Comparison of ENCODE assay signal across 21 cellular contexts in genomic region chr12:13503094-13503835, GRCh38.
"Had no signal": no experiment of that assay in that cellular context is flagged by ENCODE, and none has a peak within 500 bp of the region (broad histone marks: within the 10 kb centered on the region; RNA-seq: fewer than 3 reads in every experiment).

No MANE protein-coding gene starts in this region.

- H3K36me3 ChIP-seq: gastrocnemius medialis, heart left ventricle, lower lobe of right lung, tibial artery, uterus had no signal

- H3K27me3 ChIP-seq: body of pancreas, gastrocnemius medialis, uterus had no signal

- H3K27ac ChIP-seq: body of pancreas, gastrocnemius medialis, heart left ventricle, lower lobe of right lung, tibial artery, uterus had no signal

- H3K9me3 ChIP-seq: body of pancreas, gastrocnemius medialis, heart left ventricle, lower lobe of right lung, tibial artery, uterus had no signal

- H3K4me1 ChIP-seq: body of pancreas, gastrocnemius medialis, lower lobe of right lung, tibial artery, uterus had no signal

- ATAC-seq: activated CD4-positive, alpha-beta T cell treated with anti-CD3 and anti-CD28 coated beads for 36 hours; body of pancreas; gastrocnemius medialis; heart left ventricle; left lobe of liver; lower lobe of right lung; natural killer cell; T-helper 17 cell had no signal

- DNase-seq: activated B cell treated with CpG ODN at 0.5 μM for 24 hours; activated CD4-positive, alpha-beta T cell treated with anti-CD3 and anti-CD28 coated beads for 36 hours; activated CD4-positive, alpha-beta T cell treated with anti-CD3 and anti-CD28 coated beads, Interleukin-2, amount 50 U/mL, for 48 hours; activated naive CD4-positive, alpha-beta T cell treated with Interleukin-2 at 50 U/mL for 16 hours; activated naive CD8-positive, alpha-beta T cell treated with anti-CD3 and anti-CD28 coated beads, Interleukin-2, amount 10 ng/mL, durations not matched to agents 7 days and 5 days; activated T-cell treated with anti-CD3 and anti-CD28 coated beads, Interleukin-2, amount 50 U/mL, for 48 hours; amygdala; body of pancreas; central memory CD4-positive, alpha-beta T cell; effector memory CD4-positive, alpha-beta T cell; gastrocnemius medialis; heart left ventricle; lower lobe of right lung; natural killer cell; retina; stimulated activated CD4-positive, alpha-beta T cell treated with anti-CD3 and anti-CD28 coated beads, Interleukin-4, amount 100 ng/mL, for 4 hours; SW 1271; T-helper 17 cell; tibial artery; uterus had no signal

- H3K4me3 ChIP-seq: body of pancreas, gastrocnemius medialis, heart left ventricle, lower lobe of right lung, tibial artery, uterus had no signal
